Comparison of ENCODE assay signal across 38 cellular contexts in genomic region chr17:61618950-61619349, GRCh38. TPM values are rescaled to one million over a fixed set of nuclear protein-coding genes. Genes with fewer than 3 reads are reported as not detected.
"Had no signal": no experiment of that assay in that cellular context is flagged by ENCODE, and none has a peak within 500 bp of the region (broad histone marks: within the 10 kb centered on the region; RNA-seq: fewer than 3 reads in every experiment).

No MANE protein-coding gene starts in this region.

- H3K36me3 ChIP-seq: ascending aorta, cardiac muscle cell had no signal

- ATAC-seq: activated CD8-positive, alpha-beta T cell treated with anti-CD3 and anti-CD28 coated beads for 36 hours; activated naive CD4-positive, alpha-beta T cell treated with anti-CD3 and anti-CD28 coated beads, Interleukin-2, amount 50 U/mL, for 72 hours; activated T-cell treated with anti-CD3 and anti-CD28 coated beads, Interleukin-2, amount 50 U/mL, for 4 hours; activated T-cell treated with anti-CD3 and anti-CD28 coated beads, Interleukin-2, amount 50 U/mL, for 72 hours; activated T-helper 17 cell treated with anti-CD3 and anti-CD28 coated beads, Interleukin-2, amount 50 U/mL, for 72 hours had no signal

- FAIRE-seq: bronchial epithelial cell had no signal

- H3K27ac ChIP-seq: ascending aorta, cardiac muscle cell, VCaP had no signal

- H3K36me3 Mint-ChIP-seq: activated CD4-positive, alpha-beta memory T cell treated with anti-CD3 and anti-CD28 coated beads for 36 hours; activated naive CD4-positive, alpha-beta T cell treated with anti-CD3 and anti-CD28 coated beads, Interleukin-2, amount 50 U/mL, for 72 hours; activated naive CD8-positive, alpha-beta T cell treated with anti-CD3 and anti-CD28 coated beads for 36 hours had no signal

- H3K27me3 ChIP-seq: ascending aorta, cardiac muscle cell had no signal

- H3K4me3 ChIP-seq: ascending aorta, cardiac muscle cell had no signal

- H3K4me1 ChIP-seq: ascending aorta had no signal

- H3K4me1 Mint-ChIP-seq: activated T-helper 17 cell treated with anti-CD3 and anti-CD28 coated beads, Interleukin-2, amount 50 U/mL, for 72 hours; brain; central memory CD8-positive, alpha-beta T cell had no signal

- H3K27ac Mint-ChIP-seq: activated B cell treated with CpG ODN at 0.5 μM for 24 hours; activated CD4-positive, alpha-beta memory T cell treated with anti-CD3 and anti-CD28 coated beads for 36 hours; activated CD4-positive, alpha-beta T cell treated with anti-CD3 and anti-CD28 coated beads, Interleukin-2, amount 10 ng/mL, durations not matched to agents 24 days and 14 days; activated CD8-positive, alpha-beta T cell treated with anti-CD3 and anti-CD28 coated beads for 36 hours; activated naive CD4-positive, alpha-beta T cell treated with anti-CD3 and anti-CD28 coated beads for 36 hours; activated naive CD4-positive, alpha-beta T cell treated with anti-CD3 and anti-CD28 coated beads, Interleukin-2, amount 50 U/mL, for 72 hours; activated naive CD8-positive, alpha-beta T cell treated with anti-CD3 and anti-CD28 coated beads for 36 hours; activated T-cell treated with anti-CD3 and anti-CD28 coated beads, Interleukin-2, amount 50 U/mL, for 72 hours; activated T-helper 1 cell treated with anti-CD3 and anti-CD28 coated beads, Interleukin-12 subunit alpha, Interleukin-12 subunit beta, Interleukin-2, Interleukin-4 antibody, amounts not matched to agents 30 ng/mL and 10 ng/mL and 1 ng/mL, durations not matched to agents 14 hours and 24 hours and 36 hours; activated T-helper 17 cell treated with anti-CD3 and anti-CD28 coated beads, Interleukin-2, amount 50 U/mL, for 72 hours; brain; T-helper 2 cell treated with Interferon-gamma antibody and Interleukin-4, amounts not matched to agents 5 μg/mL and 100 μg/mL, for 36 hours had no signal

- DNase-seq: activated B cell treated with CpG ODN at 0.5 μM for 24 hours; activated CD4-positive, alpha-beta memory T cell treated with anti-CD3 and anti-CD28 coated beads for 36 hours; activated CD4-positive, alpha-beta T cell treated with anti-CD3 and anti-CD28 coated beads for 4 hours; activated CD4-positive, alpha-beta T cell treated with anti-CD3 and anti-CD28 coated beads, Interleukin-2, amount 10 ng/mL, durations not matched to agents 24 days and 14 days; activated CD4-positive, alpha-beta T cell treated with anti-CD3 and anti-CD28 coated beads, Interleukin-2, amount 50 U/mL, for 1 hour; activated CD4-positive, alpha-beta T cell treated with anti-CD3 and anti-CD28 coated beads, Interleukin-2, amount 50 U/mL, for 4 hours; activated CD4-positive, CD25-positive, alpha-beta regulatory T cell treated with anti-CD3 and anti-CD28 coated beads, Interleukin-2, amount 50 U/mL, for 72 hours; activated CD8-positive, alpha-beta memory T cell treated with anti-CD3 and anti-CD28 coated beads, Interleukin-2, amount 50 U/mL, for 4 hours; activated CD8-positive, alpha-beta T cell treated with anti-CD3 and anti-CD28 coated beads for 36 hours; activated effector memory CD4-positive, alpha-beta T cell treated with anti-CD3 and anti-CD28 coated beads, Interleukin-2, amount 50 U/mL, for 16 hours; activated gamma-delta T cell treated with Interleukin-2 at 50 U/mL for 16 hours; activated naive CD4-positive, alpha-beta T cell; activated naive CD4-positive, alpha-beta T cell treated with anti-CD3 and anti-CD28 coated beads for 36 hours; activated naive CD4-positive, alpha-beta T cell treated with anti-CD3 and anti-CD28 coated beads, Interleukin-2, amount 50 U/mL, for 16 hours; activated naive CD8-positive, alpha-beta T cell treated with anti-CD3 and anti-CD28 coated beads for 36 hours; activated T-cell treated with anti-CD3 and anti-CD28 coated beads for 4 hours; activated T-cell treated with anti-CD3 and anti-CD28 coated beads, Interleukin-2, amount 50 U/mL, for 1 hour; activated T-cell treated with anti-CD3 and anti-CD28 coated beads, Interleukin-2, amount 50 U/mL, for 4 hours; activated T-cell treated with anti-CD3 and anti-CD28 coated beads, Interleukin-2, amount 50 U/mL, for 72 hours; amygdala; anterior cingulate cortex; caudate nucleus; cerebellar nuclear complex; T-helper 1 cell; T-helper 2 cell; T-helper 9 cell had no signal

- H3K4me3 Mint-ChIP-seq: activated B cell treated with CpG ODN at 0.5 μM for 24 hours; activated CD4-positive, alpha-beta memory T cell treated with anti-CD3 and anti-CD28 coated beads for 36 hours; activated CD4-positive, alpha-beta T cell treated with anti-CD3 and anti-CD28 coated beads, Interleukin-2, amount 10 ng/mL, durations not matched to agents 24 days and 14 days; activated CD8-positive, alpha-beta T cell treated with anti-CD3 and anti-CD28 coated beads for 36 hours; activated naive CD4-positive, alpha-beta T cell treated with anti-CD3 and anti-CD28 coated beads for 36 hours; activated naive CD8-positive, alpha-beta T cell treated with anti-CD3 and anti-CD28 coated beads for 36 hours; activated T-cell treated with anti-CD3 and anti-CD28 coated beads, Interleukin-2, amount 50 U/mL, for 4 hours; activated T-cell treated with anti-CD3 and anti-CD28 coated beads, Interleukin-2, amount 50 U/mL, for 72 hours; activated T-helper 1 cell treated with anti-CD3 and anti-CD28 coated beads, Interleukin-12 subunit alpha, Interleukin-12 subunit beta, Interleukin-2, Interleukin-4 antibody, amounts not matched to agents 30 ng/mL and 10 ng/mL and 1 ng/mL, durations not matched to agents 14 hours and 24 hours and 36 hours; activated T-helper 17 cell treated with anti-CD3 and anti-CD28 coated beads, Interleukin-2, amount 50 U/mL, for 72 hours; brain; central memory CD8-positive, alpha-beta T cell; T-helper 1 cell treated with Interleukin-12 subunit alpha and Interleukin-12 subunit beta and Interleukin-4 antibody, amounts not matched to agents 30 μg/mL and 1 μg/mL, for 36 hours; T-helper 2 cell treated with Interferon-gamma antibody and Interleukin-4, amounts not matched to agents 5 μg/mL and 100 μg/mL, for 36 hours had no signal

RNA-seq across cellular contexts. Expression of gene NACA2, which starts 27.9 kb away (rescaled TPM):
- total RNA-seq: activated B cell treated with CpG ODN at 0.5 μM for 24 hours; activated CD4-positive, alpha-beta memory T cell treated with anti-CD3 and anti-CD28 coated beads for 36 hours; activated CD4-positive, alpha-beta T cell treated with anti-CD3 and anti-CD28 coated beads, Interleukin-2, amount 10 ng/mL, durations not matched to agents 24 days and 14 days; activated CD8-positive, alpha-beta memory T cell treated with anti-CD3 and anti-CD28 coated beads for 36 hours; activated CD8-positive, alpha-beta T cell treated with anti-CD3 and anti-CD28 coated beads for 36 hours; activated naive CD4-positive, alpha-beta T cell treated with anti-CD3 and anti-CD28 coated beads for 36 hours; activated naive CD4-positive, alpha-beta T cell treated with anti-CD3 and anti-CD28 coated beads, Interleukin-2, amount 50 U/mL, for 72 hours; activated naive CD8-positive, alpha-beta T cell treated with anti-CD3 and anti-CD28 coated beads for 36 hours; activated T-cell treated with anti-CD3 and anti-CD28 coated beads, Interleukin-2, amount 50 U/mL, for 4 hours; activated T-cell treated with anti-CD3 and anti-CD28 coated beads, Interleukin-2, amount 50 U/mL, for 72 hours; activated T-helper 17 cell treated with anti-CD3 and anti-CD28 coated beads, Interleukin-2, amount 50 U/mL, for 72 hours; ascending aorta; bronchial epithelial cell; cardiac muscle cell had no signal
- polyA plus RNA-seq: cardiac muscle cell had no signal
